Comparison of ENCODE assay signal across 1 cellular context in genomic region chr15:27414168-27414870, GRCh38.
TF ChIP-seq lines count a peak whose summit lies in the region.

No MANE protein-coding gene starts in this region.

TF ChIP-seq in GM23338, 12 proteins besides CTCF, POLR2A, EP300 and RAD21 (continued from another document):
- TF ChIP-seq ZNF462 (CRISPR knock-in tag; IDR thresholded peaks at IDR 0.05), result no peak
- TF ChIP-seq EZH2 (IDR thresholded peaks at IDR 0.05; ENCODE audit: low read depth, unreplicated experiment), result no peak
- no peak for TF ChIP-seq ZNF114 (CRISPR knock-in tag; IDR thresholded peaks at IDR 0.05)
- no peak for TF ChIP-seq STAT1 (IDR thresholded peaks at IDR 0.05; ENCODE audit: unreplicated experiment)
- TF ChIP-seq JUNB (IDR thresholded peaks at IDR 0.05; ENCODE audit: unreplicated experiment), result no peak
- TF ChIP-seq EZH2phosphoT487 (IDR thresholded peaks at IDR 0.05; ENCODE audit: unreplicated experiment), result no peak
- no peak for TF ChIP-seq REST (IDR thresholded peaks at IDR 0.05; ENCODE audit: unreplicated experiment)
- TF ChIP-seq ETS1 (IDR thresholded peaks at IDR 0.05), result no peak
- TF ChIP-seq POLR2AphosphoS5 (IDR thresholded peaks at IDR 0.05; ENCODE audit: low read depth), result no peak
- no peak for TF ChIP-seq ZNF331 (CRISPR knock-in tag; IDR thresholded peaks at IDR 0.05; ENCODE audit: low read depth)
- TF ChIP-seq CREB1 (CRISPR knock-in tag; IDR thresholded peaks at IDR 0.05; ENCODE audit: low read depth), result no peak
